Comparison of ENCODE assay signal across 15 cellular contexts in the genomic region with DNA sequence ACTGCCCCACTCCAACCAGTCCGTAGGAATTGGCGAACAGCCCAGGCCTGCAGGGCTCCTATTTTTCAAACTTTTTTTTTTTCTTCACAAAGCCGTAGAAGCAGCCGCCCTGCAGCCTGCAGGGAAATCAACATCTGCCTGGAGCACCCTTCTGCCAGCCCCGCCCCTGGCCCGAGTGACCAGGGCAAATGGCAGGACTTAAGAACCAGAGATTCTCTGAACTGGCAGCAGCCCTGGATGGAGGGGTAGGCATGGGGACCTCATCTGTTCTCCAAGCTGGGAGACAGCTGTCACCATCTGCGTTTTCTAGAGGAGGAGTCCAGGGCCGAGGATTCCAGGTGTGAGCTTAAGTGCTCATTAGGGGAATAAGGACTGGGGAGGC. TPM values are rescaled to one million over a fixed set of nuclear protein-coding genes. Genes with fewer than 3 reads are reported as not detected.
DNase-seq lines count a peak whose midpoint lies in the region; ATAC-seq and TF ChIP-seq lines count a peak whose summit lies in the region.
"Had no signal": no experiment of that assay in that cellular context is flagged by ENCODE, and none has a peak within 500 bp of the region (broad histone marks: within the 10 kb centered on the region; RNA-seq: fewer than 3 reads in every experiment).

No MANE protein-coding gene starts in this region.

- H3K9me3 ChIP-seq in osteoblast (ENCODE audit: low read depth, low read length) = no peaks in the 10 kb centered on the region
- no peaks in the 10 kb centered on the region for H3K9me3 ChIP-seq in A673 (ENCODE audit: low read depth, low read length, poor library complexity, severe bottlenecking)
- H3K9me3 ChIP-seq: heart left ventricle, right atrium auricular region had no signal

- H3K27me3 Mint-ChIP-seq in glutamatergic neuron (ENCODE audit: unreplicated experiment) = peaks cover 9% of the 10 kb centered on the region

- no peaks in the 10 kb centered on the region for H4K20me1 ChIP-seq in osteoblast (ENCODE audit: insufficient read depth, low read length)

- intact Hi-C loops in A673 (cut with micrococcal nuclease; ENCODE audit: unreplicated experiment) = loop anchor here (1.0 kb wide), 1 partner anchor 26 kb away; no protein-coding TSS in a partner anchor

- H2AFZ ChIP-seq in osteoblast (ENCODE audit: low read length) = no peak overlapping the region

- DNase-seq in NCI-H146 (lab: John Stamatoyannopoulos, UW) = peak; percentile 23
- no peak for DNase-seq in NCI-H146 treated with DMSO at 0.1 percent for 48 hours (lab: John Stamatoyannopoulos, UW; ENCODE audit: unreplicated experiment)
- DNase-seq in NCI-H2171 treated with DMSO at 0.1 percent for 48 hours (lab: John Stamatoyannopoulos, UW) = peak; percentile 73
- DNase-seq in glutamatergic neuron = peak; percentile 47
- peak; percentile 75 for DNase-seq in osteoblast (ENCODE audit: insufficient read length, low spot score, missing footprints)
- DNase-seq in A673 (ENCODE audit: low spot score) = no peak

- no peaks in the 10 kb centered on the region for H3K36me3 Mint-ChIP-seq in glutamatergic neuron (ENCODE audit: unreplicated experiment)

- H3K27ac ChIP-seq in osteoblast (ENCODE audit: low read depth, low read length) = no peak overlapping the region
- H3K27ac ChIP-seq in A673 (ENCODE audit: low read depth, low read length, poor library complexity, severe bottlenecking) = no peak overlapping the region
- H3K27ac ChIP-seq: coronary artery, right atrium auricular region had no signal

- no peak for TF ChIP-seq POLR2A in GM18505 (IDR thresholded peaks at IDR 0.05; ENCODE audit: borderline replicate concordance, extremely low read depth, insufficient read depth, insufficient read length)

- H3K4me2 ChIP-seq in osteoblast (ENCODE audit: insufficient read depth, low read length) = no peak overlapping the region

- no peak for TF ChIP-seq CTCF in glutamatergic neuron (IDR thresholded peaks at IDR 0.05; ENCODE audit: partially characterized antibody, unreplicated experiment)
- TF ChIP-seq CTCF in osteoblast (IDR thresholded peaks at IDR 0.05; ENCODE audit: extremely low read depth, low read depth, low read length) = no peak
- no peak for TF ChIP-seq CTCF in A673 (conservative IDR thresholded peaks at IDR 0.05; ENCODE audit: low read depth, low read length)

- H3K4me3 ChIP-seq in osteoblast (ENCODE audit: insufficient read depth, low read length) (no peak overlapping the region), A673 (ENCODE audit: low read depth, low read length, poor library complexity, severe bottlenecking) (no peak overlapping the region)
- H3K4me3 ChIP-seq: coronary artery, lung, right atrium auricular region had no signal

- POLR2A ChIA-PET in A673 (lab: Charles Lee; ENCODE audit: low non-redundant PET) = no interaction called here

- H3K79me2 ChIP-seq in osteoblast (ENCODE audit: insufficient read depth, low read length) = no peaks in the 10 kb centered on the region

- no TSS peak for BruUV-seq in A673 (replicated peaks; lab: Mats Ljungman, UMichigan)

- peak overlapping the region; percentile 59 for H3K27ac Mint-ChIP-seq in glutamatergic neuron (ENCODE audit: unreplicated experiment)
- H3K27ac Mint-ChIP-seq: activated CD8-positive, alpha-beta T cell treated with anti-CD3 and anti-CD28 coated beads for 36 hours; B cell had no signal

- H3K4me1 ChIP-seq in osteoblast (ENCODE audit: insufficient read depth, low read length) = no peaks in the 10 kb centered on the region
- no peaks in the 10 kb centered on the region for H3K4me1 ChIP-seq in A673 (ENCODE audit: insufficient read depth, low read length, poor library complexity, severe bottlenecking)

- H3K4me3 Mint-ChIP-seq in glutamatergic neuron (ENCODE audit: unreplicated experiment) = peak overlapping the region; percentile 28
- H3K4me3 Mint-ChIP-seq: activated CD8-positive, alpha-beta T cell treated with anti-CD3 and anti-CD28 coated beads for 36 hours; B cell had no signal

- no peaks in the 10 kb centered on the region for H3K36me3 ChIP-seq in osteoblast (ENCODE audit: insufficient read depth, low read length)
- H3K36me3 ChIP-seq in A673 (ENCODE audit: insufficient read depth, low read length, poor library complexity, severe bottlenecking) = no peaks in the 10 kb centered on the region
- H3K36me3 ChIP-seq: right atrium auricular region had no signal

- CTCF ChIA-PET in A673 (lab: Charles Lee) = interaction anchor here (0.5 to 1.6 kb wide), 3 partner anchors 18 to 249 kb away, joined by 3 to 14 read pairs (median 9); a partner anchor contains a TSS

- peaks cover 24% of the 10 kb centered on the region for H3K27me3 ChIP-seq in osteoblast (ENCODE audit: insufficient read depth, low read length)
- H3K27me3 ChIP-seq in A673 (replicated peaks; ENCODE audit: insufficient read depth, low read depth, low read length, poor library complexity) = peaks cover 4% of the 10 kb centered on the region
- H3K27me3 ChIP-seq: right atrium auricular region had no signal

- no peak for ATAC-seq in activated CD4-positive, CD25-positive, alpha-beta regulatory T cell treated with anti-CD3 and anti-CD28 coated beads, Interleukin-2, amount 50 U/mL, for 24 hours
- no peak for ATAC-seq in GM18505 (IDR thresholded peaks at IDR 0.05; ENCODE audit: unreplicated experiment)

- peaks cover 10% of the 10 kb centered on the region for H3K9me3 Mint-ChIP-seq in glutamatergic neuron (ENCODE audit: unreplicated experiment)
- H3K9me3 Mint-ChIP-seq: activated CD8-positive, alpha-beta T cell treated with anti-CD3 and anti-CD28 coated beads for 36 hours had no signal

- peaks cover 26% of the 10 kb centered on the region for H3K4me1 Mint-ChIP-seq in glutamatergic neuron (ENCODE audit: low read depth, unreplicated experiment)

RNA-seq across cellular contexts. Expression of a gene that starts 5.6 kb away (rescaled TPM):
- total RNA-seq in glutamatergic neuron (ENCODE audit: unreplicated experiment) (0.39 TPM), osteoblast (not detected in 2 replicates), A673 (2021) (not detected in 2 replicates)
- total RNA-seq: activated CD8-positive, alpha-beta T cell treated with anti-CD3 and anti-CD28 coated beads for 36 hours; B cell; endothelial cell of umbilical vein had no signal

RNA-seq across cellular contexts. Expression of a gene that starts 18.3 kb away (rescaled TPM):
- total RNA-seq in glutamatergic neuron (ENCODE audit: unreplicated experiment) (2.9 TPM), osteoblast (under 0.01 and 0.36 TPM in 2 replicates), A673 (2021) (0.74 and 1.8 TPM in 2 replicates)
- total RNA-seq: B cell had no signal

RNA-seq across cellular contexts. Expression of a gene that starts 53.9 kb away (rescaled TPM):
- total RNA-seq in glutamatergic neuron (ENCODE audit: unreplicated experiment) (not detected), osteoblast (not detected in 2 replicates), A673 (2021) (not detected in 2 replicates)

Comparison
In these comparisons a context has a peak if more than half of its experiments do, and no peak if none do; other contexts are left out.
1. DNase-seq: peak in NCI-H146 (single experiment), NCI-H2171 treated with DMSO at 0.1 percent for 48 hours (single experiment), glutamatergic neuron (single experiment) and osteoblast (single experiment); none in NCI-H146 treated with DMSO at 0.1 percent for 48 hours (single experiment) and A673 (single experiment).